Comparison of ENCODE assay signal across 8 cellular contexts in genomic region chr17:58007781-58008706, GRCh38. TPM values are rescaled to one million over a fixed set of nuclear protein-coding genes. Genes with fewer than 3 reads are reported as not detected.
DNase-seq lines count a peak whose midpoint lies in the region; ATAC-seq and TF ChIP-seq lines count a peak whose summit lies in the region.

No MANE protein-coding gene starts in this region.

- ATAC-seq in GM18867 (IDR thresholded peaks at IDR 0.05; ENCODE audit: unreplicated experiment): peak; percentile 22

- peaks cover 52% of the 10 kb centered on the region for H3K79me2 ChIP-seq in OCI-LY7 (ENCODE audit: insufficient read depth, low read depth, low read length)

- DNase-seq in HFF-Myc (ENCODE audit: extremely low read depth, low read depth) (no peak), OCI-LY7 (ENCODE audit: low spot score) (no peak), endothelial cell (ENCODE audit: low spot score) (no peak), RKO (ENCODE audit: low spot score) (no peak), GOT3 (lab: John Stamatoyannopoulos, UW) (no peak), LoVo (ENCODE audit: low spot score) (no peak)

- peaks cover 32% of the 10 kb centered on the region for H4K20me1 ChIP-seq in OCI-LY7 (ENCODE audit: insufficient read depth, low read length)

- no peaks in the 10 kb centered on the region for H3K27me3 ChIP-seq in neutrophil

- BruUV-seq in OCI-LY7 (replicated peaks; lab: Mats Ljungman, UMichigan): TSS peak; percentile 89

- H3K27ac ChIP-seq in OCI-LY7 (ENCODE audit: low read depth, low read length, poor library complexity, severe bottlenecking): peak overlapping the region; percentile 89
- H3K27ac ChIP-seq in neutrophil: peak overlapping the region; percentile 92

- H3K9me2 ChIP-seq in OCI-LY7 (ENCODE audit: insufficient read depth, low read length): no peaks in the 10 kb centered on the region

- peaks cover 18% of the 10 kb centered on the region for H3K4me1 Mint-ChIP-seq in endothelial cell (ENCODE audit: unreplicated experiment)

- H3K27ac Mint-ChIP-seq in endothelial cell (ENCODE audit: unreplicated experiment): peak overlapping the region; percentile 98

- H3K9me3 ChIP-seq in OCI-LY7 (ENCODE audit: low read length) (no peaks in the 10 kb centered on the region), neutrophil (no peaks in the 10 kb centered on the region)

- H3K4me2 ChIP-seq in OCI-LY7 (ENCODE audit: low read length): peak overlapping the region; percentile 83

- TF ChIP-seq CTCF in HFF-Myc (IDR thresholded peaks at IDR 0.05; ENCODE audit: low read depth, low read length, missing control alignments) (no peak), OCI-LY7 (conservative IDR thresholded peaks at IDR 0.05; ENCODE audit: low read length) (peak; percentile 50), endothelial cell (IDR thresholded peaks at IDR 0.05; ENCODE audit: unreplicated experiment) (no peak), neutrophil (IDR thresholded peaks at IDR 0.05) (no peak)

- H3K4me1 ChIP-seq in OCI-LY7 (ENCODE audit: insufficient read depth, low read length, poor library complexity, severe bottlenecking) (peaks cover 36% of the 10 kb centered on the region), neutrophil (ENCODE audit: control insufficient read depth in 1 of 2, insufficient read depth in 1 of 2, low read depth in 1 of 2, low read length in 1 of 2) (peaks cover 44% of the 10 kb centered on the region in 2 experiments)

- POLR2A ChIA-PET in OCI-LY7 (lab: Charles Lee): interaction anchor here (0.7 to 2.4 kb wide), 14 partner anchors 10 to 303 kb away, joined by 3 to 16 read pairs (median 3); partner anchors contain the start of genes DYNLL2, MRPS23 and VEZF1

- intact Hi-C loops in OCI-LY7 (cut with micrococcal nuclease; ENCODE audit: unreplicated experiment): loop anchor here (1.0 to 10.0 kb wide), 2 partner anchors 75 to 453 kb away; partner anchors contain the start of gene DYNLL2

- peaks cover 39% of the 10 kb centered on the region for H3K36me3 ChIP-seq in OCI-LY7 (ENCODE audit: insufficient read depth, low read length)
- H3K36me3 ChIP-seq in neutrophil: peaks cover 30% of the 10 kb centered on the region

- peaks cover 25% of the 10 kb centered on the region for H3K36me3 Mint-ChIP-seq in endothelial cell (ENCODE audit: low read depth, unreplicated experiment)

- H3K4me3 ChIP-seq in HFF-Myc (replicated peaks; ENCODE audit: low read depth, low read length): peak overlapping the region; percentile 99
- peak overlapping the region; percentile 96 for H3K4me3 ChIP-seq in OCI-LY7 (ENCODE audit: low read depth, low read length, poor library complexity, severe bottlenecking)
- H3K4me3 ChIP-seq in neutrophil (ENCODE audit: low read depth in 1 of 2, low read length in 1 of 2): peak overlapping the region; percentile 81 to 85

- peak overlapping the region; percentile 75 for H2AFZ ChIP-seq in OCI-LY7 (ENCODE audit: low read length)

- CTCF ChIA-PET in OCI-LY7 (lab: Charles Lee; ENCODE audit: unreplicated experiment): interaction anchor here (0.9 kb wide), 1 partner anchor 105 kb away, joined by 3 read pairs; no protein-coding TSS in a partner anchor

- peak overlapping the region; percentile 100 for H3K4me3 Mint-ChIP-seq in endothelial cell (ENCODE audit: unreplicated experiment)

- no peaks in the 10 kb centered on the region for H3K9me3 Mint-ChIP-seq in endothelial cell (ENCODE audit: unreplicated experiment)

- H3K27me3 Mint-ChIP-seq in endothelial cell (ENCODE audit: unreplicated experiment): peaks cover 15% of the 10 kb centered on the region

RNA-seq across cellular contexts. Expression of gene SRSF1, which starts 1.0 kb away (rescaled TPM):
- 582 and 677 TPM in 2 replicates for total RNA-seq in OCI-LY7 (2014; rRNA removed; shearing (Covaris generic))
- total RNA-seq in OCI-LY7 (2022): 515 and 531 TPM in 2 replicates
- total RNA-seq in endothelial cell (ENCODE audit: unreplicated experiment): 201 TPM

RNA-seq across cellular contexts. Expression of gene VEZF1, which starts 20.0 kb away (rescaled TPM):
- 19.0 and 22.6 TPM in 2 replicates for total RNA-seq in OCI-LY7 (2014; rRNA removed; shearing (Covaris generic))
- total RNA-seq in OCI-LY7 (2022): 35.4 and 36.4 TPM in 2 replicates
- 43.7 TPM for total RNA-seq in endothelial cell (ENCODE audit: unreplicated experiment)

RNA-seq across cellular contexts. Expression of gene CUEDC1, which starts 52.8 kb away (rescaled TPM):
- not detected in 2 replicates for total RNA-seq in OCI-LY7 (2014; rRNA removed; shearing (Covaris generic))
- total RNA-seq in OCI-LY7 (2022) (0.13 and 0.74 TPM in 2 replicates), endothelial cell (ENCODE audit: unreplicated experiment) (13.3 TPM)
